In the genomic region with DNA sequence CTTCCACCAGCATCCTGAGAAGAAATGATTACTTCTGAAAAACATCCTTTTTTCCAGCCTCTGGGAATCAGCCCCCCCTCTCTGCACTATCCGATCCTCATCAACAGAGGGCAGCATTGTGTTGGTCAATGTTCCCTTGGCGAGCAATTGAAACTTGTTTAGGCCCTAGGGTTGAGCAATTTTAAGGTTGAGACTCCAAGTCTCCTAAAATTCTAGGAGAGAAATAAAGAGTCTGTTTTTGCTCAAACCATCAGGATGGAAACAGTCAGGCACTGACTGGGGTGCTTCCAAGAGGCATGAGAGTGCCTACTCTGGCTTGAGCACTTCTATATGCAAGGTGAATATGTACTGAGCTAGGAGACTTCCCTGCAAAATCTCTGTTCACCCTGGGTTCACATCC, we compare ENCODE assay signal across 1 cellular context.
TF ChIP-seq lines count a peak whose summit lies in the region.

No MANE protein-coding gene starts in this region.

TF ChIP-seq in HepG2, 621 proteins besides CTCF, POLR2A, EP300 and RAD21 (continued from another document and continues in another):
- no peak for TF ChIP-seq CREBL2 (CRISPR knock-in tag; IDR thresholded peaks at IDR 0.05; ENCODE audit: borderline replicate concordance)
- TF ChIP-seq ZNF136 (CRISPR knock-in tag; IDR thresholded peaks at IDR 0.05; ENCODE audit: low read depth), result no peak
- no peak for TF ChIP-seq NKX3-1 (CRISPR knock-in tag; IDR thresholded peaks at IDR 0.05)
- no peak for TF ChIP-seq MTA3 (CRISPR knock-in tag; IDR thresholded peaks at IDR 0.05)
- no peak for TF ChIP-seq ZNF275 (CRISPR knock-in tag; IDR thresholded peaks at IDR 0.05; ENCODE audit: borderline replicate concordance)
- no peak for TF ChIP-seq KDM6A (CRISPR knock-in tag; IDR thresholded peaks at IDR 0.05; ENCODE audit: low read depth)
- TF ChIP-seq NPAS2 (CRISPR knock-in tag; IDR thresholded peaks at IDR 0.05; ENCODE audit: borderline replicate concordance), result no peak
- TF ChIP-seq ZNF678 (CRISPR knock-in tag; IDR thresholded peaks at IDR 0.05), result no peak
- no peak for TF ChIP-seq ZNF121 (CRISPR knock-in tag; IDR thresholded peaks at IDR 0.05)
- TF ChIP-seq PCBP1 (IDR thresholded peaks at IDR 0.05; ENCODE audit: borderline replicate concordance, low read depth, low read length), result no peak
- TF ChIP-seq, protein P1, sequence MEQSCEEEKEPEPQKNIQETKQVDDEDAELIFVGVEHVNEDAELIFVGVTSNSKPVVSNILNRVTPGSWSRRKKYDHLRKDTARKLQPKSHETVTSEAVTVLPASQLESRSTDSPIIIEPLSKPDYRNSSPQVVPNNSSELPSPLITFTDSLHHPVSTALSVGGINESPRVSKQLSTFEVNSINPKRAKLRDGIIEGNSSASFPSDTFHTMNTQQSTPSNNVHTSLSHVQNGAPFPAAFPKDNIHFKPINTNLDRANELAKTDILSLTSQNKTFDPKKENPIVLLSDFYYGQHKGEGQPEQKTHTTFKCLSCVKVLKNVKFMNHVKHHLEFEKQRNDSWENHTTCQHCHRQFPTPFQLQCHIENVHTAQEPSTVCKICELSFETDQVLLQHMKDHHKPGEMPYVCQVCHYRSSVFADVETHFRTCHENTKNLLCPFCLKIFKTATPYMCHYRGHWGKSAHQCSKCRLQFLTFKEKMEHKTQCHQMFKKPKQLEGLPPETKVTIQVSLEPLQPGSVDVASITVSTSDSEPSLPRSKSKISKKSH (CRISPR knock-in tag; IDR thresholded peaks at IDR 0.05; ENCODE audit: borderline replicate concordance), result no peak
- no peak for TF ChIP-seq IKZF1 (IDR thresholded peaks at IDR 0.05)
- TF ChIP-seq XRCC5 (optimal IDR thresholded peaks at IDR 0.05; ENCODE audit: low read length), result peak; percentile 38
- TF ChIP-seq ZBTB46 (CRISPR knock-in tag; IDR thresholded peaks at IDR 0.05; ENCODE audit: borderline replicate concordance), result no peak
- TF ChIP-seq, protein P2, sequence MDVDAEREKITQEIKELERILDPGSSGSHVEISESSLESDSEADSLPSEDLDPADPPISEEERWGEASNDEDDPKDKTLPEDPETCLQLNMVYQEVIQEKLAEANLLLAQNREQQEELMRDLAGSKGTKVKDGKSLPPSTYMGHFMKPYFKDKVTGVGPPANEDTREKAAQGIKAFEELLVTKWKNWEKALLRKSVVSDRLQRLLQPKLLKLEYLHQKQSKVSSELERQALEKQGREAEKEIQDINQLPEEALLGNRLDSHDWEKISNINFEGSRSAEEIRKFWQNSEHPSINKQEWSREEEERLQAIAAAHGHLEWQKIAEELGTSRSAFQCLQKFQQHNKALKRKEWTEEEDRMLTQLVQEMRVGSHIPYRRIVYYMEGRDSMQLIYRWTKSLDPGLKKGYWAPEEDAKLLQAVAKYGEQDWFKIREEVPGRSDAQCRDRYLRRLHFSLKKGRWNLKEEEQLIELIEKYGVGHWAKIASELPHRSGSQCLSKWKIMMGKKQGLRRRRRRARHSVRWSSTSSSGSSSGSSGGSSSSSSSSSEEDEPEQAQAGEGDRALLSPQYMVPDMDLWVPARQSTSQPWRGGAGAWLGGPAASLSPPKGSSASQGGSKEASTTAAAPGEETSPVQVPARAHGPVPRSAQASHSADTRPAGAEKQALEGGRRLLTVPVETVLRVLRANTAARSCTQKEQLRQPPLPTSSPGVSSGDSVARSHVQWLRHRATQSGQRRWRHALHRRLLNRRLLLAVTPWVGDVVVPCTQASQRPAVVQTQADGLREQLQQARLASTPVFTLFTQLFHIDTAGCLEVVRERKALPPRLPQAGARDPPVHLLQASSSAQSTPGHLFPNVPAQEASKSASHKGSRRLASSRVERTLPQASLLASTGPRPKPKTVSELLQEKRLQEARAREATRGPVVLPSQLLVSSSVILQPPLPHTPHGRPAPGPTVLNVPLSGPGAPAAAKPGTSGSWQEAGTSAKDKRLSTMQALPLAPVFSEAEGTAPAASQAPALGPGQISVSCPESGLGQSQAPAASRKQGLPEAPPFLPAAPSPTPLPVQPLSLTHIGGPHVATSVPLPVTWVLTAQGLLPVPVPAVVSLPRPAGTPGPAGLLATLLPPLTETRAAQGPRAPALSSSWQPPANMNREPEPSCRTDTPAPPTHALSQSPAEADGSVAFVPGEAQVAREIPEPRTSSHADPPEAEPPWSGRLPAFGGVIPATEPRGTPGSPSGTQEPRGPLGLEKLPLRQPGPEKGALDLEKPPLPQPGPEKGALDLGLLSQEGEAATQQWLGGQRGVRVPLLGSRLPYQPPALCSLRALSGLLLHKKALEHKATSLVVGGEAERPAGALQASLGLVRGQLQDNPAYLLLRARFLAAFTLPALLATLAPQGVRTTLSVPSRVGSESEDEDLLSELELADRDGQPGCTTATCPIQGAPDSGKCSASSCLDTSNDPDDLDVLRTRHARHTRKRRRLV (CRISPR knock-in tag; IDR thresholded peaks at IDR 0.05), result no peak
- TF ChIP-seq, protein P3, sequence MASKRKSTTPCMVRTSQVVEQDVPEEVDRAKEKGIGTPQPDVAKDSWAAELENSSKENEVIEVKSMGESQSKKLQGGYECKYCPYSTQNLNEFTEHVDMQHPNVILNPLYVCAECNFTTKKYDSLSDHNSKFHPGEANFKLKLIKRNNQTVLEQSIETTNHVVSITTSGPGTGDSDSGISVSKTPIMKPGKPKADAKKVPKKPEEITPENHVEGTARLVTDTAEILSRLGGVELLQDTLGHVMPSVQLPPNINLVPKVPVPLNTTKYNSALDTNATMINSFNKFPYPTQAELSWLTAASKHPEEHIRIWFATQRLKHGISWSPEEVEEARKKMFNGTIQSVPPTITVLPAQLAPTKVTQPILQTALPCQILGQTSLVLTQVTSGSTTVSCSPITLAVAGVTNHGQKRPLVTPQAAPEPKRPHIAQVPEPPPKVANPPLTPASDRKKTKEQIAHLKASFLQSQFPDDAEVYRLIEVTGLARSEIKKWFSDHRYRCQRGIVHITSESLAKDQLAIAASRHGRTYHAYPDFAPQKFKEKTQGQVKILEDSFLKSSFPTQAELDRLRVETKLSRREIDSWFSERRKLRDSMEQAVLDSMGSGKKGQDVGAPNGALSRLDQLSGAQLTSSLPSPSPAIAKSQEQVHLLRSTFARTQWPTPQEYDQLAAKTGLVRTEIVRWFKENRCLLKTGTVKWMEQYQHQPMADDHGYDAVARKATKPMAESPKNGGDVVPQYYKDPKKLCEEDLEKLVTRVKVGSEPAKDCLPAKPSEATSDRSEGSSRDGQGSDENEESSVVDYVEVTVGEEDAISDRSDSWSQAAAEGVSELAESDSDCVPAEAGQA (IDR thresholded peaks at IDR 0.05; ENCODE audit: low read depth), result no peak
- TF ChIP-seq, protein P3 (CRISPR knock-in tag; IDR thresholded peaks at IDR 0.05; ENCODE audit: borderline replicate concordance), result no peak
- no peak for TF ChIP-seq MAF1 (CRISPR knock-in tag; IDR thresholded peaks at IDR 0.05; ENCODE audit: borderline replicate concordance)
- no peak for TF ChIP-seq HNRNPUL1 (IDR thresholded peaks at IDR 0.05; ENCODE audit: low read depth, low read length)
- TF ChIP-seq, protein P4, sequence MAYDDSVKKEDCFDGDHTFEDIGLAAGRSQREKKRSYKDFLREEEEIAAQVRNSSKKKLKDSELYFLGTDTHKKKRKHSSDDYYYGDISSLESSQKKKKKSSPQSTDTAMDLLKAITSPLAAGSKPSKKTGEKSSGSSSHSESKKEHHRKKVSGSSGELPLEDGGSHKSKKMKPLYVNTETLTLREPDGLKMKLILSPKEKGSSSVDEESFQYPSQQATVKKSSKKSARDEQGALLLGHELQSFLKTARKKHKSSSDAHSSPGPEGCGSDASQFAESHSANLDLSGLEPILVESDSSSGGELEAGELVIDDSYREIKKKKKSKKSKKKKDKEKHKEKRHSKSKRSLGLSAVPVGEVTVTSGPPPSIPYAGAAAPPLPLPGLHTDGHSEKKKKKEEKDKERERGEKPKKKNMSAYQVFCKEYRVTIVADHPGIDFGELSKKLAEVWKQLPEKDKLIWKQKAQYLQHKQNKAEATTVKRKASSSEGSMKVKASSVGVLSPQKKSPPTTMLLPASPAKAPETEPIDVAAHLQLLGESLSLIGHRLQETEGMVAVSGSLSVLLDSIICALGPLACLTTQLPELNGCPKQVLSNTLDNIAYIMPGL (CRISPR knock-in tag; IDR thresholded peaks at IDR 0.05; ENCODE audit: borderline replicate concordance in 1 of 2, low read depth in 1 of 2), result 0 out of 4 replicates have a peak, but pooled peaks of 1 of the 2 experiments have one; percentile 24
- TF ChIP-seq ZFY (CRISPR knock-in tag; IDR thresholded peaks at IDR 0.05), result no peak
- no peak for TF ChIP-seq ATF7 (IDR thresholded peaks at IDR 0.05)
- no peak for TF ChIP-seq ATF7 (CRISPR knock-in tag; IDR thresholded peaks at IDR 0.05)
- TF ChIP-seq PRPF4 (IDR thresholded peaks at IDR 0.05; ENCODE audit: low read depth, low read length, poor library complexity, severe bottlenecking), result no peak
- 0 out of 2 replicates have a peak, but pooled peaks have one; percentile 16 for TF ChIP-seq MAX (IDR thresholded peaks at IDR 0.05)
- TF ChIP-seq ZGPAT (CRISPR knock-in tag; IDR thresholded peaks at IDR 0.05), result peak; percentile 22; the same call in 1 of the 2 replicates
- TF ChIP-seq, protein P5, sequence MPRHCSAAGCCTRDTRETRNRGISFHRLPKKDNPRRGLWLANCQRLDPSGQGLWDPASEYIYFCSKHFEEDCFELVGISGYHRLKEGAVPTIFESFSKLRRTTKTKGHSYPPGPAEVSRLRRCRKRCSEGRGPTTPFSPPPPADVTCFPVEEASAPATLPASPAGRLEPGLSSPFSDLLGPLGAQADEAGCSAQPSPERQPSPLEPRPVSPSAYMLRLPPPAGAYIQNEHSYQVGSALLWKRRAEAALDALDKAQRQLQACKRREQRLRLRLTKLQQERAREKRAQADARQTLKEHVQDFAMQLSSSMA (CRISPR knock-in tag; IDR thresholded peaks at IDR 0.05), result no peak
- no peak for TF ChIP-seq MED13 (CRISPR knock-in tag; IDR thresholded peaks at IDR 0.05)
- TF ChIP-seq MXD3 (CRISPR knock-in tag; IDR thresholded peaks at IDR 0.05), result no peak
- TF ChIP-seq ARID2 (CRISPR knock-in tag; IDR thresholded peaks at IDR 0.05; ENCODE audit: borderline replicate concordance), result no peak
- no peak for TF ChIP-seq RBM39 (IDR thresholded peaks at IDR 0.05; ENCODE audit: low read depth, low read length, poor library complexity, severe bottlenecking)
- TF ChIP-seq, protein P6, sequence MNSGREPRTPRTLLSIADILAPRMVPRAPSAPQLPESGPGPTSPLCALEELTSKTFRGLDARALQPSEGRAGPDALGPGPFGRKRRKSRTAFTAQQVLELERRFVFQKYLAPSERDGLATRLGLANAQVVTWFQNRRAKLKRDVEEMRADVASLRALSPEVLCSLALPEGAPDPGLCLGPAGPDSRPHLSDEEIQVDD (CRISPR knock-in tag; IDR thresholded peaks at IDR 0.05; ENCODE audit: borderline replicate concordance), result no peak
- no peak for TF ChIP-seq ZNF510 (CRISPR knock-in tag; IDR thresholded peaks at IDR 0.05; ENCODE audit: low read depth)
- no peak for TF ChIP-seq CBFB (CRISPR knock-in tag; IDR thresholded peaks at IDR 0.05)
